ENCODE assay signal across 1 cellular context in genomic region chrX:2320580-2321327, GRCh38.
TF ChIP-seq lines count a peak whose summit lies in the region.

No MANE protein-coding gene starts in this region.

TF ChIP-seq in HepG2, 621 proteins besides CTCF, POLR2A, EP300 and RAD21 (continued from another document and continues in another):
- TF ChIP-seq ZBTB26 (CRISPR knock-in tag; IDR thresholded peaks at IDR 0.05; ENCODE audit: borderline replicate concordance): no peak
- TF ChIP-seq LBX2 (CRISPR knock-in tag; IDR thresholded peaks at IDR 0.05; ENCODE audit: borderline replicate concordance): no peak
- TF ChIP-seq U2AF1 (optimal IDR thresholded peaks at IDR 0.05; ENCODE audit: low read depth, low read length): peak; percentile 47
- TF ChIP-seq NFIC (IDR thresholded peaks at IDR 0.05; ENCODE audit: low read length): peak; percentile 86
- TF ChIP-seq TAF15 (IDR thresholded peaks at IDR 0.05; ENCODE audit: low read depth, low read length, poor library complexity, severe bottlenecking): no peak
- TF ChIP-seq ZNF329 (CRISPR knock-in tag; IDR thresholded peaks at IDR 0.05; ENCODE audit: low read depth): no peak
- TF ChIP-seq ZBTB40 (IDR thresholded peaks at IDR 0.05): no peak
- no peak; the same call in 1 of the 2 replicates for TF ChIP-seq ZBTB40 (CRISPR knock-in tag; IDR thresholded peaks at IDR 0.05)
- no peak for TF ChIP-seq KIAA2018 (CRISPR knock-in tag; IDR thresholded peaks at IDR 0.05; ENCODE audit: borderline replicate concordance)
- TF ChIP-seq NFKBIZ (CRISPR knock-in tag; IDR thresholded peaks at IDR 0.05): peak; percentile 85; the same call in 1 of the 2 replicates
- TF ChIP-seq MLLT10 (CRISPR knock-in tag; IDR thresholded peaks at IDR 0.05): no peak
- TF ChIP-seq TMF1 (CRISPR knock-in tag; IDR thresholded peaks at IDR 0.05; ENCODE audit: low read depth): no peak
- TF ChIP-seq FOXJ3 (CRISPR knock-in tag; IDR thresholded peaks at IDR 0.05; ENCODE audit: borderline replicate concordance): peak; percentile 96
- TF ChIP-seq PBX3 (CRISPR knock-in tag; IDR thresholded peaks at IDR 0.05; ENCODE audit: borderline replicate concordance): no peak
- TF ChIP-seq FOXA3 (CRISPR knock-in tag; IDR thresholded peaks at IDR 0.05): peak; percentile 97
- no peak for TF ChIP-seq MTF2 (CRISPR knock-in tag; IDR thresholded peaks at IDR 0.05; ENCODE audit: borderline replicate concordance)
- no peak for TF ChIP-seq ZZZ3 (CRISPR knock-in tag; IDR thresholded peaks at IDR 0.05; ENCODE audit: borderline replicate concordance)
- TF ChIP-seq PRPF4 (IDR thresholded peaks at IDR 0.05; ENCODE audit: low read depth, low read length, poor library complexity, severe bottlenecking): no peak
- no peak for TF ChIP-seq KLF15 (CRISPR knock-in tag; IDR thresholded peaks at IDR 0.05; ENCODE audit: borderline replicate concordance)
- 0 out of 2 replicates have a peak, but pooled peaks have one; percentile 77 for TF ChIP-seq STAT5B (CRISPR knock-in tag; IDR thresholded peaks at IDR 0.05)
- 0 out of 2 replicates have a peak, but pooled peaks have one; percentile 46 for TF ChIP-seq MLX (CRISPR knock-in tag; IDR thresholded peaks at IDR 0.05)
- peak; percentile 46; the same call in 1 of the 2 replicates for TF ChIP-seq ERF (CRISPR knock-in tag; IDR thresholded peaks at IDR 0.05)
- peak; percentile 31; the same call in 1 of the 2 replicates for TF ChIP-seq ZBED4 (CRISPR knock-in tag; IDR thresholded peaks at IDR 0.05; ENCODE audit: borderline replicate concordance)
- TF ChIP-seq TEAD3 (CRISPR knock-in tag; optimal IDR thresholded peaks at IDR 0.05; ENCODE audit: borderline replicate concordance): peak; percentile 53
- TF ChIP-seq ZNF597 (CRISPR knock-in tag; IDR thresholded peaks at IDR 0.05): no peak
- TF ChIP-seq ZNF264 (CRISPR knock-in tag; IDR thresholded peaks at IDR 0.05): peak; percentile 91; the same call in 1 of the 2 replicates
- no peak for TF ChIP-seq SMAD1 (CRISPR knock-in tag; IDR thresholded peaks at IDR 0.05; ENCODE audit: borderline replicate concordance, low read depth)
